ENCODE assay signal across 2 cellular contexts in genomic region chr6:24313133-24313476, GRCh38.
TF ChIP-seq lines count a peak whose summit lies in the region.

No MANE protein-coding gene starts in this region.

TF ChIP-seq in A549, 52 proteins besides CTCF, POLR2A, EP300 and RAD21:
- TF ChIP-seq TFCP2L1 (CRISPR knock-in tag; IDR thresholded peaks at IDR 0.05) (no peak), ESRRA (IDR thresholded peaks at IDR 0.05; ENCODE audit: borderline replicate concordance, low read length) (no peak), FOSL2 (IDR thresholded peaks at IDR 0.05) (no peak), FOSL2 (CRISPR knock-in tag; IDR thresholded peaks at IDR 0.05) (no peak), NR3C1 (IDR thresholded peaks at IDR 0.05) (no peak), ELK1 (IDR thresholded peaks at IDR 0.05; ENCODE audit: low read depth, low read length) (no peak), KDM5A (IDR thresholded peaks at IDR 0.05) (no peak), PBX3 (IDR thresholded peaks at IDR 0.05) (no peak), GATA3 (IDR thresholded peaks at IDR 0.05; ENCODE audit: borderline replicate concordance) (no peak), TP53 (CRISPR knock-in tag; IDR thresholded peaks at IDR 0.05) (no peak), CBX8 (IDR thresholded peaks at IDR 0.05) (no peak), BHLHE40 (IDR thresholded peaks at IDR 0.05; ENCODE audit: low read depth, low read length) (no peak), HEYL (CRISPR knock-in tag; IDR thresholded peaks at IDR 0.05) (no peak), RFX5 (IDR thresholded peaks at IDR 0.05) (no peak), HOXB5 (CRISPR knock-in tag; IDR thresholded peaks at IDR 0.05) (no peak), RNF2 (IDR thresholded peaks at IDR 0.05; ENCODE audit: borderline replicate concordance, low read depth) (no peak), CBX2 (IDR thresholded peaks at IDR 0.05; ENCODE audit: borderline replicate concordance, low read depth) (no peak)

TF ChIP-seq in H1, 55 proteins besides CTCF, POLR2A, EP300 and RAD21:
- TF ChIP-seq SIX5 (IDR thresholded peaks at IDR 0.05; ENCODE audit: low read depth, low read length) (no peak), MAX (IDR thresholded peaks at IDR 0.05) (no peak), TEAD4 (IDR thresholded peaks at IDR 0.05; ENCODE audit: low read depth, low read length) (no peak), CHD2 (IDR thresholded peaks at IDR 0.05; ENCODE audit: low read length) (no peak), HDAC2 (IDR thresholded peaks at IDR 0.05; ENCODE audit: borderline replicate concordance in 1 of 2, low read depth in 2 of 2, low read length in 2 of 2) (no peak), PHF8 (conservative IDR thresholded peaks at IDR 0.05; ENCODE audit: low read depth, low read length) (no peak)
